In genomic region chr20:62806383-62807050, GRCh38 we compare ENCODE assay signal across 9 cellular contexts. TPM values are rescaled to one million over a fixed set of nuclear protein-coding genes. Genes with fewer than 3 reads are reported as not detected.
DNase-seq lines count a peak whose midpoint lies in the region; ATAC-seq and TF ChIP-seq lines count a peak whose summit lies in the region.
"Had no signal": no experiment of that assay in that cellular context is flagged by ENCODE, and none has a peak within 500 bp of the region (broad histone marks: within the 10 kb centered on the region; RNA-seq: fewer than 3 reads in every experiment).

No MANE protein-coding gene starts in this region.

- peaks cover 33% of the 10 kb centered on the region for H3K36me3 Mint-ChIP-seq in activated CD4-positive, alpha-beta T cell treated with anti-CD3 and anti-CD28 coated beads, Interleukin-2, amount 10 ng/mL, durations not matched to agents 24 days and 14 days (ENCODE audit: low read depth)
- H3K36me3 Mint-ChIP-seq in activated B cell treated with CpG ODN at 0.5 μM for 24 hours (ENCODE audit: low read depth) = peaks cover 47% of the 10 kb centered on the region

- WGBS in hepatocyte (ENCODE audit: low lambda C conversion rate, missing lambda C conversion rate) = 83% methylated on average over 8 of the region's 11 CpGs

- ATAC-seq in activated B cell treated with CpG ODN at 0.5 μM for 24 hours (ENCODE audit: low read depth) (no peak), HG03565 (IDR thresholded peaks at IDR 0.05; ENCODE audit: unreplicated experiment) (no peak), HG02623 (IDR thresholded peaks at IDR 0.05; ENCODE audit: unreplicated experiment) (no peak)
- ATAC-seq in stimulated activated naive CD8-positive, alpha-beta T cell treated with anti-CD3 and anti-CD28 coated beads, Interleukin-15, amount 100 ng/mL, for 72 hours = no peak

- no peaks in the 10 kb centered on the region for H3K9me3 Mint-ChIP-seq in activated CD4-positive, alpha-beta T cell treated with anti-CD3 and anti-CD28 coated beads, Interleukin-2, amount 10 ng/mL, durations not matched to agents 24 days and 14 days
- no peaks in the 10 kb centered on the region for H3K9me3 Mint-ChIP-seq in activated B cell treated with CpG ODN at 0.5 μM for 24 hours
- H3K9me3 Mint-ChIP-seq in stimulated activated naive CD8-positive, alpha-beta T cell treated with anti-CD3 and anti-CD28 coated beads, Interleukin-15, amount 100 ng/mL, for 72 hours = no peaks in the 10 kb centered on the region

- H3K4me3 Mint-ChIP-seq in activated CD4-positive, alpha-beta T cell treated with anti-CD3 and anti-CD28 coated beads, Interleukin-2, amount 10 ng/mL, durations not matched to agents 24 days and 14 days = peak overlapping the region; percentile 85
- H3K4me3 Mint-ChIP-seq in activated B cell treated with CpG ODN at 0.5 μM for 24 hours = peak overlapping the region; percentile 83
- peak overlapping the region; percentile 83 to 94 for H3K4me3 Mint-ChIP-seq in stimulated activated naive CD8-positive, alpha-beta T cell treated with anti-CD3 and anti-CD28 coated beads, Interleukin-15, amount 100 ng/mL, for 72 hours

- H3K79me2 ChIP-seq in hepatocyte = peaks cover 29% of the 10 kb centered on the region

- H3K27ac ChIP-seq in hepatocyte = peak overlapping the region; percentile 84
- H3K27ac ChIP-seq: epithelial cell of prostate had no signal

- H3K4me2 ChIP-seq in hepatocyte = peak overlapping the region; percentile 99

- peaks cover 36% of the 10 kb centered on the region for H4K20me1 ChIP-seq in hepatocyte (ENCODE audit: insufficient read depth, poor library complexity, severe bottlenecking)

- H3K4me1 Mint-ChIP-seq in activated CD4-positive, alpha-beta T cell treated with anti-CD3 and anti-CD28 coated beads, Interleukin-2, amount 10 ng/mL, durations not matched to agents 24 days and 14 days = peaks cover 18% of the 10 kb centered on the region
- H3K4me1 Mint-ChIP-seq in activated B cell treated with CpG ODN at 0.5 μM for 24 hours = peaks cover 31% of the 10 kb centered on the region
- H3K4me1 Mint-ChIP-seq in stimulated activated naive CD8-positive, alpha-beta T cell treated with anti-CD3 and anti-CD28 coated beads, Interleukin-15, amount 100 ng/mL, for 72 hours = peaks cover 41% of the 10 kb centered on the region

- intact Hi-C loops in activated CD4-positive, alpha-beta T cell treated with anti-CD3 and anti-CD28 coated beads, Interleukin-2, amount 10 ng/mL, durations not matched to agents 24 days and 14 days (cut with micrococcal nuclease) = loop anchor here (5.0 kb wide), 2 partner anchors 56 to 304 kb away; partner anchors contain the start of gene TCFL5
- intact Hi-C loops in activated B cell treated with CpG ODN at 0.5 μM for 24 hours (cut with micrococcal nuclease) = loop anchor here (5.0 kb wide), 1 partner anchor 201 kb away; the partner anchor contains the start of gene BHLHE23

- no peak overlapping the region for H3K4me3 ChIP-seq in hepatocyte

- no peak overlapping the region for H2AFZ ChIP-seq in hepatocyte

- no peaks in the 10 kb centered on the region for H3K27me3 ChIP-seq in hepatocyte

- CTCF ChIA-PET in activated B cell treated with CpG ODN at 0.5 μM for 24 hours (lab: Charles Lee) = interaction anchor here (2.2 kb wide), 1 partner anchor 66 kb away, joined by 6 read pairs; no protein-coding TSS in a partner anchor

- no peaks in the 10 kb centered on the region for H3K9me3 ChIP-seq in hepatocyte (ENCODE audit: low read depth)

- POLR2A ChIA-PET in activated B cell treated with CpG ODN at 0.5 μM for 24 hours (lab: Charles Lee) = interaction anchor here (1.5 to 3.6 kb wide), 2 partner anchors 11 to 53 kb away, joined by 3 to 56 read pairs; partner anchors contain the start of gene MRGBP

- DNase-seq in activated CD4-positive, alpha-beta T cell treated with anti-CD3 and anti-CD28 coated beads, Interleukin-2, amount 10 ng/mL, durations not matched to agents 24 days and 14 days = no peak
- no peak for DNase-seq in activated CD4-positive, alpha-beta T cell treated with anti-CD3 and anti-CD28 coated beads, Interleukin-2, amount 50 U/mL, for 48 hours
- DNase-seq in activated B cell treated with CpG ODN at 0.5 μM for 24 hours = no peak
- no peak for DNase-seq in hepatocyte (ENCODE audit: low spot score)
- DNase-seq in stimulated activated naive CD8-positive, alpha-beta T cell treated with anti-CD3 and anti-CD28 coated beads, Interleukin-15, amount 100 ng/mL, for 72 hours = no peak
- DNase-seq in hepatic stellate cell (ENCODE audit: low spot score) = no peak

- peaks cover 12% of the 10 kb centered on the region for H3K4me1 ChIP-seq in hepatocyte (ENCODE audit: insufficient read depth)

- TF ChIP-seq CTCF in activated B cell treated with CpG ODN at 0.5 μM for 24 hours (IDR thresholded peaks at IDR 0.05) = no peak
- TF ChIP-seq CTCF in hepatocyte (IDR thresholded peaks at IDR 0.05; ENCODE audit: poor library complexity) = no peak

- H3K27ac Mint-ChIP-seq in activated CD4-positive, alpha-beta T cell treated with anti-CD3 and anti-CD28 coated beads, Interleukin-2, amount 10 ng/mL, durations not matched to agents 24 days and 14 days = peak overlapping the region; percentile 58
- H3K27ac Mint-ChIP-seq in activated B cell treated with CpG ODN at 0.5 μM for 24 hours = peak overlapping the region; percentile 30
- H3K27ac Mint-ChIP-seq in stimulated activated naive CD8-positive, alpha-beta T cell treated with anti-CD3 and anti-CD28 coated beads, Interleukin-15, amount 100 ng/mL, for 72 hours = peak overlapping the region in 1 of 2 donors; percentile 80

- H3K36me3 ChIP-seq in hepatocyte (replicated peaks; ENCODE audit: insufficient read depth, low read depth) = no peaks in the 10 kb centered on the region

- H3K9me2 ChIP-seq in hepatocyte (replicated peaks; ENCODE audit: insufficient read depth) = no peaks in the 10 kb centered on the region

- no peaks in the 10 kb centered on the region for H3K27me3 Mint-ChIP-seq in activated CD4-positive, alpha-beta T cell treated with anti-CD3 and anti-CD28 coated beads, Interleukin-2, amount 10 ng/mL, durations not matched to agents 24 days and 14 days
- H3K27me3 Mint-ChIP-seq in activated B cell treated with CpG ODN at 0.5 μM for 24 hours = no peaks in the 10 kb centered on the region
- no peaks in the 10 kb centered on the region for H3K27me3 Mint-ChIP-seq in stimulated activated naive CD8-positive, alpha-beta T cell treated with anti-CD3 and anti-CD28 coated beads, Interleukin-15, amount 100 ng/mL, for 72 hours

RNA-seq across cellular contexts. Expression of gene OGFR, which starts 1.9 kb away (rescaled TPM):
- total RNA-seq in activated CD4-positive, alpha-beta T cell treated with anti-CD3 and anti-CD28 coated beads, Interleukin-2, amount 10 ng/mL, durations not matched to agents 24 days and 14 days = 49.1 and 54.6 TPM in 2 replicates
- total RNA-seq in activated B cell treated with CpG ODN at 0.5 μM for 24 hours = 74.6 and 78.9 TPM in 2 replicates
- 43.8 and 47.6 TPM in 2 replicates for total RNA-seq in hepatocyte
- 76.2 and 80.8 TPM in 2 replicates for polyA plus RNA-seq in hepatocyte

RNA-seq across cellular contexts. Expression of gene MRGBP, which starts 10.2 kb away (rescaled TPM):
- 19.4 and 19.6 TPM in 2 replicates for total RNA-seq in activated CD4-positive, alpha-beta T cell treated with anti-CD3 and anti-CD28 coated beads, Interleukin-2, amount 10 ng/mL, durations not matched to agents 24 days and 14 days
- 9.8 and 10.7 TPM in 2 replicates for total RNA-seq in activated B cell treated with CpG ODN at 0.5 μM for 24 hours
- total RNA-seq in hepatocyte = 14.0 and 18.9 TPM in 2 replicates
- polyA plus RNA-seq in hepatocyte = 18.9 and 20.5 TPM in 2 replicates

RNA-seq across cellular contexts. Expression of gene COL9A3, which starts 10.3 kb away (rescaled TPM):
- 0.47 TPM in 1 of 2 replicates, not detected in the other for total RNA-seq in activated CD4-positive, alpha-beta T cell treated with anti-CD3 and anti-CD28 coated beads, Interleukin-2, amount 10 ng/mL, durations not matched to agents 24 days and 14 days
- 33.2 and 37.6 TPM in 2 replicates for total RNA-seq in activated B cell treated with CpG ODN at 0.5 μM for 24 hours
- total RNA-seq in hepatocyte = 22.6 and 23.9 TPM in 2 replicates
- 68.1 and 77.0 TPM in 2 replicates for polyA plus RNA-seq in hepatocyte

RNA-seq across cellular contexts. Expression of gene TCFL5, which starts 55.1 kb away (rescaled TPM):
- total RNA-seq in activated CD4-positive, alpha-beta T cell treated with anti-CD3 and anti-CD28 coated beads, Interleukin-2, amount 10 ng/mL, durations not matched to agents 24 days and 14 days = 5.8 and 6.2 TPM in 2 replicates
- total RNA-seq in activated B cell treated with CpG ODN at 0.5 μM for 24 hours (54.5 and 55.6 TPM in 2 replicates), hepatocyte (9.1 and 9.5 TPM in 2 replicates)
- 8.5 and 10.5 TPM in 2 replicates for polyA plus RNA-seq in hepatocyte

Comparison
In these comparisons a context has a peak if more than half of its experiments do, and no peak if none do; other contexts are left out.
1. RNA of gene COL9A3, which starts 10.3 kb away (total RNA-seq): 33.2 to 37.6 TPM in activated B cell treated with CpG ODN at 0.5 μM for 24 hours and 22.6 to 23.9 TPM in hepatocyte; 0.47 TPM in activated CD4-positive, alpha-beta T cell treated with anti-CD3 and anti-CD28 coated beads, Interleukin-2, amount 10 ng/mL, durations not matched to agents 24 days and 14 days; every median in the first group is over 10 times any median in the second.
2. Peak in every context shown above with its lines, with median percentiles within 50 percentile points of each other: H3K4me3 Mint-ChIP-seq.